1 cellular context compared by ENCODE assay signal in genomic region chr1:237293804-237294203, GRCh38.
TF ChIP-seq lines count a peak whose summit lies in the region.

No MANE protein-coding gene starts in this region.

TF ChIP-seq in K562, 482 proteins besides CTCF, POLR2A, EP300 and RAD21 (continued from another document):
- no peak for TF ChIP-seq ZBTB49 (CRISPR knock-in tag; IDR thresholded peaks at IDR 0.05; ENCODE audit: borderline replicate concordance)
- TF ChIP-seq KAT8 (IDR thresholded peaks at IDR 0.05; ENCODE audit: low read depth), result no peak
- TF ChIP-seq FOXP4 (CRISPR knock-in tag; IDR thresholded peaks at IDR 0.05; ENCODE audit: borderline replicate concordance), result no peak
- TF ChIP-seq FOXJ2 (tag; IDR thresholded peaks at IDR 0.05), result no peak
- peak; percentile 50 for TF ChIP-seq NFIC (IDR thresholded peaks at IDR 0.05)
- TF ChIP-seq NBN (IDR thresholded peaks at IDR 0.05; ENCODE audit: low read depth), result no peak
- no peak for TF ChIP-seq CBFB (CRISPR knock-in tag; IDR thresholded peaks at IDR 0.05)
- no peak for TF ChIP-seq ZNF77 (CRISPR knock-in tag; IDR thresholded peaks at IDR 0.05)
- peak; percentile 60 for TF ChIP-seq NFIX (CRISPR knock-in tag; IDR thresholded peaks at IDR 0.05; ENCODE audit: low read depth)
- TF ChIP-seq TFAM (CRISPR knock-in tag; conservative IDR thresholded peaks at IDR 0.05), result no peak
- TF ChIP-seq CBX8 (IDR thresholded peaks at IDR 0.05; ENCODE audit: borderline replicate concordance, extremely low read depth, low read depth, low read length, poor library complexity, severe bottlenecking), result no peak
- no peak for TF ChIP-seq POLR3A (IDR thresholded peaks at IDR 0.05; ENCODE audit: borderline replicate concordance, extremely low read depth, insufficient read depth, insufficient read length)
- TF ChIP-seq ZBED1 (IDR thresholded peaks at IDR 0.05), result no peak
